Comparison of ENCODE assay signal across 17 cellular contexts in genomic region chr1:59788825-59789224, GRCh38. TPM values are rescaled to one million over a fixed set of nuclear protein-coding genes. Genes with fewer than 3 reads are reported as not detected.
DNase-seq lines count a peak whose midpoint lies in the region; ATAC-seq and TF ChIP-seq lines count a peak whose summit lies in the region.
"Had no signal": no experiment of that assay in that cellular context is flagged by ENCODE, and none has a peak within 500 bp of the region (broad histone marks: within the 10 kb centered on the region; RNA-seq: fewer than 3 reads in every experiment).

No MANE protein-coding gene starts in this region.

- H3K36me3 ChIP-seq in mammary epithelial cell (ENCODE audit: insufficient read depth, low read length) = no peaks in the 10 kb centered on the region
- H3K36me3 ChIP-seq: BLaER1 had no signal

- no peak overlapping the region for H3K9ac ChIP-seq in mammary epithelial cell (ENCODE audit: insufficient read depth, low read length)
- H3K9ac ChIP-seq: BLaER1 had no signal

- intact Hi-C loops in mammary epithelial cell (cut with micrococcal nuclease) (no loop called here), MCF 10A (cut with micrococcal nuclease) (no loop called here)

- no peaks in the 10 kb centered on the region for H4K20me1 ChIP-seq in mammary epithelial cell (ENCODE audit: insufficient read depth, low read length)
- H4K20me1 ChIP-seq: BLaER1 had no signal

- H3K79me2 ChIP-seq in mammary epithelial cell (ENCODE audit: insufficient read depth, low read length) = no peaks in the 10 kb centered on the region

- no peaks in the 10 kb centered on the region for H3K27me3 Mint-ChIP-seq in MCF 10A (ENCODE audit: insufficient read depth, unreplicated experiment)
- peaks cover 7% of the 10 kb centered on the region for H3K27me3 Mint-ChIP-seq in stimulated activated naive CD8-positive, alpha-beta T cell treated with anti-CD3 and anti-CD28 coated beads, Interleukin-15, amount 100 ng/mL, for 72 hours

- H3K9me3 Mint-ChIP-seq in MCF 10A (ENCODE audit: unreplicated experiment) = peaks cover 37% of the 10 kb centered on the region
- H3K9me3 Mint-ChIP-seq in stimulated activated naive CD8-positive, alpha-beta T cell treated with anti-CD3 and anti-CD28 coated beads, Interleukin-15, amount 100 ng/mL, for 72 hours = peaks cover 46 to 52% of the 10 kb centered on the region in 2 donors

- H3K4me3 ChIP-seq in mammary epithelial cell (replicated peaks in 1 of 3; ENCODE audit: insufficient read depth in 1 of 3, low read depth in 2 of 3, low read length in 3 of 3) = no peak overlapping the region
- H3K4me3 ChIP-seq: BLaER1, GM23338 had no signal

- H3K4me3 Mint-ChIP-seq in MCF 10A (ENCODE audit: unreplicated experiment) = no peak overlapping the region
- no peak overlapping the region for H3K4me3 Mint-ChIP-seq in stimulated activated naive CD8-positive, alpha-beta T cell treated with anti-CD3 and anti-CD28 coated beads, Interleukin-15, amount 100 ng/mL, for 72 hours
- H3K4me3 Mint-ChIP-seq: CD14-positive monocyte; CD4-positive, alpha-beta memory T cell; GM23338 had no signal

- H2AFZ ChIP-seq in mammary epithelial cell (ENCODE audit: low read depth, low read length) = no peak overlapping the region
- H2AFZ ChIP-seq: GM23338 had no signal

- POLR2A ChIA-PET in MCF 10A (lab: Yijun Ruan, JAX) = interaction anchor here (0.6 kb wide), 1 partner anchor 11 kb away, joined by 3 read pairs; no protein-coding TSS in a partner anchor

- CTCF ChIA-PET in mammary epithelial cell (lab: Charles Lee; ENCODE audit: low non-redundant PET) (no interaction called here), MCF 10A (lab: Yijun Ruan, JAX) (no interaction called here)

- in situ Hi-C loops in mammary epithelial cell (cut with MboI; ENCODE audit: low sequenced_read_pairs in 2 of 2) = no loop called here

- no TSS peak for BruUV-seq in mammary epithelial cell (replicated peaks; lab: Mats Ljungman, UMichigan)
- no TSS peak for BruUV-seq in MCF 10A (replicated peaks; lab: Mats Ljungman, UMichigan)

- H3K27ac ChIP-seq in mammary epithelial cell (ENCODE audit: insufficient read depth, low read depth, low read length) (no peak overlapping the region), epithelial cell of prostate (peak overlapping the region; percentile 4)
- H3K27ac ChIP-seq: BLaER1 had no signal

- peaks cover 6% of the 10 kb centered on the region for H3K36me3 Mint-ChIP-seq in MCF 10A (ENCODE audit: insufficient read depth, unreplicated experiment)
- H3K36me3 Mint-ChIP-seq: CD14-positive monocyte; CD4-positive, alpha-beta memory T cell had no signal

- DNase-seq in mammary epithelial cell = peak; percentile 21
- no peak for DNase-seq in MCF 10A (ENCODE audit: unreplicated experiment)
- DNase-seq in epithelial cell of prostate (ENCODE audit: low read depth, low spot score) = peak; percentile 6
- DNase-seq in iris pigment epithelial cell (ENCODE audit: low read depth) = peak; percentile 16
- no peak for DNase-seq in SW480 (ENCODE audit: low spot score)
- DNase-seq in stimulated activated naive CD8-positive, alpha-beta T cell treated with anti-CD3 and anti-CD28 coated beads, Interleukin-15, amount 100 ng/mL, for 72 hours = no peak
- DNase-seq: 8988T; CD4-positive, alpha-beta memory T cell; DMS153; DMS79; GDM1; HCEC 1CT had no signal

- ATAC-seq in stimulated activated naive CD8-positive, alpha-beta T cell treated with anti-CD3 and anti-CD28 coated beads, Interleukin-15, amount 100 ng/mL, for 72 hours = no peak
- ATAC-seq in GM21786 (IDR thresholded peaks at IDR 0.05; ENCODE audit: unreplicated experiment) = no peak
- ATAC-seq: GM23338 had no signal

- H3K4me2 ChIP-seq in mammary epithelial cell (ENCODE audit: insufficient read depth, low read depth, low read length) = no peak overlapping the region
- H3K4me2 ChIP-seq: BLaER1, GM23338 had no signal

- no peaks in the 10 kb centered on the region for H3K9me3 ChIP-seq in mammary epithelial cell (replicated peaks; ENCODE audit: insufficient read depth, low read length)

- no peaks in the 10 kb centered on the region for H3K27me3 ChIP-seq in mammary epithelial cell (ENCODE audit: insufficient read depth, low read length)
- H3K27me3 ChIP-seq: BLaER1 had no signal

- no peaks in the 10 kb centered on the region for H3K4me1 ChIP-seq in mammary epithelial cell (ENCODE audit: insufficient read depth, low read length)
- H3K4me1 ChIP-seq: BLaER1 had no signal

- dilution Hi-C loops in mammary epithelial cell (cut with HindIII; ENCODE audit: low sequenced_read_pairs) = no loop called here

- no peaks in the 10 kb centered on the region for H3K4me1 Mint-ChIP-seq in MCF 10A (ENCODE audit: insufficient read depth, unreplicated experiment)
- H3K4me1 Mint-ChIP-seq in stimulated activated naive CD8-positive, alpha-beta T cell treated with anti-CD3 and anti-CD28 coated beads, Interleukin-15, amount 100 ng/mL, for 72 hours = no peaks in the 10 kb centered on the region
- H3K4me1 Mint-ChIP-seq: CD14-positive monocyte, GM23338 had no signal

- TF ChIP-seq CTCF in mammary epithelial cell (conservative IDR thresholded peaks at IDR 0.05 in 1 of 2, IDR thresholded peaks at IDR 0.05 in 1 of 2; ENCODE audit: extremely low read depth in 1 of 2, insufficient read depth in 1 of 2, low read depth in 1 of 2, low read length in 2 of 2) (no peak), MCF 10A (IDR thresholded peaks at IDR 0.05; ENCODE audit: unreplicated experiment) (no peak)

- H3K27ac Mint-ChIP-seq in MCF 10A (ENCODE audit: low read depth, unreplicated experiment) = no peak overlapping the region
- no peak overlapping the region for H3K27ac Mint-ChIP-seq in stimulated activated naive CD8-positive, alpha-beta T cell treated with anti-CD3 and anti-CD28 coated beads, Interleukin-15, amount 100 ng/mL, for 72 hours
- H3K27ac Mint-ChIP-seq: CD14-positive monocyte; CD4-positive, alpha-beta memory T cell; GM23338 had no signal

RNA-seq across cellular contexts. Expression of gene HOOK1, which starts 25.9 kb away (rescaled TPM):
- total RNA-seq in mammary epithelial cell (1 to 10 TPM; 3.8 to 9.6 TPM), MCF 10A (2022) (23.3 and 25.0 TPM in 2 replicates)
- 1.9 TPM for polyA plus RNA-seq in mammary epithelial cell
- polyA minus RNA-seq in mammary epithelial cell = 0.52 TPM
- polyA plus RNA-seq: AG04450, CD14-positive monocyte had no signal

Comparison
In these comparisons a context has a peak if more than half of its experiments do, and no peak if none do; other contexts are left out.
1. DNase-seq: peak in mammary epithelial cell (single experiment), epithelial cell of prostate (single experiment) and iris pigment epithelial cell (single experiment); none in MCF 10A (single experiment), SW480 (single experiment) and stimulated activated naive CD8-positive, alpha-beta T cell treated with anti-CD3 and anti-CD28 coated beads, Interleukin-15, amount 100 ng/mL, for 72 hours (0 of 2).